25 cellular contexts compared by ENCODE assay signal in genomic region chr5:116654890-116655289, GRCh38.
"Had no signal": no experiment of that assay in that cellular context is flagged by ENCODE, and none has a peak within 500 bp of the region (broad histone marks: within the 10 kb centered on the region; RNA-seq: fewer than 3 reads in every experiment).

No MANE protein-coding gene starts in this region.

- H3K4me1 ChIP-seq: colonic mucosa, lower lobe of right lung, parathyroid adenoma, right lobe of liver had no signal

- H3K4me1 Mint-ChIP-seq: naive B cell had no signal

- H3K79me2 ChIP-seq: parathyroid adenoma had no signal

- H3K4me3 ChIP-seq: colonic mucosa, esophagus squamous epithelium, heart right ventricle, lower lobe of right lung, mucosa of descending colon, right lobe of liver, thoracic aorta, tibial nerve, upper lobe of left lung had no signal

- H3K27me3 Mint-ChIP-seq: dendritic cell treated with granulocyte-macrophage colony-stimulating factor and Interleukin-4, amounts not matched to agents 40 ng/mL and 50 ng/mL, for 4 days had no signal

- DNase-seq: colonic mucosa; effector CD8-positive, alpha-beta T cell; erythroblast; esophagus squamous epithelium; foreskin melanocyte; glutamatergic neuron; heart right ventricle; hippocampal formation; left ventricle myocardium superior; lower lobe of right lung; mucosa of descending colon; naive B cell; right lobe of liver; stimulated activated CD4-positive, alpha-beta T cell treated with anti-CD3 and anti-CD28 coated beads, Interleukin-2, amount 100 ng/mL, for 24 hours; stimulated activated CD4-positive, alpha-beta T cell treated with anti-CD3 and anti-CD28 coated beads, Interleukin-4, amount 100 ng/mL, for 4 hours; stimulated activated naive CD8-positive, alpha-beta T cell treated with anti-CD3 and anti-CD28 coated beads, Interleukin-15, Interleukin-2, amounts not matched to agents 100 U/mL and 50 U/mL, for 24 hours; upper lobe of left lung had no signal

- H3K36me3 ChIP-seq: colonic mucosa, esophagus squamous epithelium, heart right ventricle, lower lobe of right lung, right lobe of liver, thoracic aorta, tibial nerve, upper lobe of left lung had no signal

- H3K36me3 Mint-ChIP-seq: naive B cell; natural killer cell treated with Interleukin-12 subunit alpha and Interleukin-12 subunit beta and Interleukin-15 and Interleukin-18, amount 100 ng/mL, for 72 hours; stimulated activated memory B cell treated with anti-CD40 and anti-IgM and Interleukin-4, amounts not matched to agents 10 μg/mL and 1 μg/mL and 100 μg/mL, for 72 hours had no signal

- H3K27me3 ChIP-seq: colonic mucosa, esophagus squamous epithelium, heart right ventricle, right lobe of liver, tibial nerve, upper lobe of left lung had no signal

- H3K9me3 ChIP-seq: colonic mucosa, esophagus squamous epithelium, heart right ventricle, lower lobe of right lung, mucosa of descending colon, right lobe of liver, thoracic aorta, tibial nerve, upper lobe of left lung had no signal

- H3K9ac ChIP-seq: parathyroid adenoma had no signal

- ATAC-seq: heart right ventricle; left ventricle myocardium superior; lower lobe of right lung; mucosa of descending colon; natural killer cell treated with Interleukin-12 subunit alpha and Interleukin-12 subunit beta and Interleukin-15 and Interleukin-18, amount 100 ng/mL, for 72 hours; right lobe of liver; stimulated activated memory B cell treated with anti-CD40 and anti-IgM and Interleukin-4, amounts not matched to agents 10 μg/mL and 1 μg/mL and 100 μg/mL, for 72 hours; stimulated activated naive CD8-positive, alpha-beta T cell treated with anti-CD3 and anti-CD28 coated beads, Interleukin-15, Interleukin-2, amounts not matched to agents 100 U/mL and 50 U/mL, for 24 hours had no signal

- H3K9me3 Mint-ChIP-seq: dendritic cell treated with granulocyte-macrophage colony-stimulating factor and Interleukin-4, amounts not matched to agents 40 ng/mL and 50 ng/mL, for 4 days; neural crest cell; stimulated activated memory B cell treated with anti-CD40 and anti-IgM and Interleukin-4, amounts not matched to agents 10 μg/mL and 1 μg/mL and 100 μg/mL, for 72 hours had no signal

- H3K27ac ChIP-seq: colonic mucosa, esophagus squamous epithelium, heart right ventricle, lower lobe of right lung, parathyroid adenoma, right lobe of liver, thoracic aorta, tibial nerve, upper lobe of left lung had no signal

- H2AFZ ChIP-seq: parathyroid adenoma had no signal

- H3K4me3 Mint-ChIP-seq: dendritic cell treated with granulocyte-macrophage colony-stimulating factor and Interleukin-4, amounts not matched to agents 40 ng/mL and 50 ng/mL, for 4 days; naive B cell; natural killer cell treated with Interleukin-12 subunit alpha and Interleukin-12 subunit beta and Interleukin-15 and Interleukin-18, amount 100 ng/mL, for 72 hours; neural crest cell; stimulated activated memory B cell treated with anti-CD40 and anti-IgM and Interleukin-4, amounts not matched to agents 10 μg/mL and 1 μg/mL and 100 μg/mL, for 72 hours had no signal

- H3K27ac Mint-ChIP-seq: dendritic cell treated with granulocyte-macrophage colony-stimulating factor and Interleukin-4, amounts not matched to agents 40 ng/mL and 50 ng/mL, for 4 days; naive B cell; natural killer cell treated with Interleukin-12 subunit alpha and Interleukin-12 subunit beta and Interleukin-15 and Interleukin-18, amount 100 ng/mL, for 72 hours; progenitor cell of endocrine pancreas; stimulated activated memory B cell treated with anti-CD40 and anti-IgM and Interleukin-4, amounts not matched to agents 10 μg/mL and 1 μg/mL and 100 μg/mL, for 72 hours had no signal
